15 cellular contexts compared by ENCODE assay signal in genomic region chr13:40535345-40535836, GRCh38.
DNase-seq lines count a peak whose midpoint lies in the region; ATAC-seq, FAIRE-seq and TF ChIP-seq lines count a peak whose summit lies in the region.
"Had no signal": no experiment of that assay in that cellular context is flagged by ENCODE, and none has a peak within 500 bp of the region (broad histone marks: within the 10 kb centered on the region; RNA-seq: fewer than 3 reads in every experiment).

No MANE protein-coding gene starts in this region.

- no peak overlapping the region for H2BK5ac ChIP-seq in H1 (ENCODE audit: low read depth, low read length)

- H3K18ac ChIP-seq in H1 (ENCODE audit: extremely low read depth, low read length), result no peak overlapping the region

- no peak for TF ChIP-seq EP300 in H1 (IDR thresholded peaks at IDR 0.05; ENCODE audit: borderline replicate concordance in 1 of 2, low read depth in 2 of 2, low read length in 2 of 2)

- H2BK12ac ChIP-seq in H1 (ENCODE audit: low read depth, low read length), result no peak overlapping the region

- H3K27ac ChIP-seq in H1 (ENCODE audit: low read depth, low read length) (no peak overlapping the region), pancreas (peak overlapping the region; percentile 57 to 87 (median 72)), skeletal muscle tissue (ENCODE audit: low read depth, low read length) (peak overlapping the region; percentile 44)
- H3K27ac ChIP-seq: C4-2B, KMS-11, Peyer's patch had no signal

- no peak overlapping the region for H3K14ac ChIP-seq in H1 (ENCODE audit: insufficient read length)

- H3K4me3 ChIP-seq in H7 (ENCODE audit: insufficient read depth, low read depth, low read length), result no peak overlapping the region
- no peak overlapping the region for H3K4me3 ChIP-seq in H1 (ENCODE audit: extremely low read depth in 1 of 4, insufficient read depth in 2 of 4, low read depth in 3 of 4, low read length in 4 of 4)
- H3K4me3 ChIP-seq in pancreas, result no peak overlapping the region
- H3K4me3 ChIP-seq in skeletal muscle tissue (ENCODE audit: low read length in 3 of 3), result peak overlapping the region; percentile 43 to 67 (median 59)
- H3K4me3 ChIP-seq: HAP-1, Peyer's patch had no signal

- H3K4me2 ChIP-seq in H1 (ENCODE audit: insufficient read depth in 1 of 2, low read depth in 2 of 2, low read length in 2 of 2), result no peak overlapping the region
- H3K4me2 ChIP-seq: KMS-11 had no signal

- peaks cover 3 to 6% (median 5%) of the 10 kb centered on the region in 4 experiments; a peak in 6 of 7 replicates for H3K4me1 ChIP-seq in H1 (replicated peaks in 1 of 4; ENCODE audit: control insufficient read depth in 3 of 4, insufficient read depth in 4 of 4, low read length in 3 of 4)
- H3K4me1 ChIP-seq in pancreas, result peaks cover 8 to 24% (median 21%) of the 10 kb centered on the region in 3 donors
- H3K4me1 ChIP-seq in skeletal muscle tissue (ENCODE audit: control insufficient read depth in 3 of 3, insufficient read depth in 3 of 3, low read length in 3 of 3), result peaks cover 2 to 12% (median 10%) of the 10 kb centered on the region in 3 donors
- H3K4me1 ChIP-seq: Peyer's patch had no signal

- no peak overlapping the region for H4K8ac ChIP-seq in H1 (ENCODE audit: extremely low read depth, insufficient read depth, low read length)

- no peak overlapping the region for H2AFZ ChIP-seq in H1 (ENCODE audit: low read length)

- H3K4ac ChIP-seq in H1 (replicated peaks; ENCODE audit: insufficient read length, low read depth, low read length), result no peak overlapping the region

- H3K27me3 ChIP-seq in H7 (ENCODE audit: control insufficient read depth, insufficient read depth, low read length) (no peaks in the 10 kb centered on the region), H1 (replicated peaks in 1 of 4; ENCODE audit: control insufficient read depth in 3 of 4, extremely low read depth in 1 of 4, insufficient read depth in 3 of 4, low read length in 3 of 4) (no peaks in the 10 kb centered on the region), pancreas (no peaks in the 10 kb centered on the region), skeletal muscle tissue (ENCODE audit: control insufficient read depth in 3 of 3, insufficient read depth in 3 of 3, low read length in 3 of 3) (no peaks in the 10 kb centered on the region)
- H3K27me3 ChIP-seq: Peyer's patch had no signal

- no peak overlapping the region for H2BK20ac ChIP-seq in H1 (ENCODE audit: low read length)

- TF ChIP-seq CTCF in H1 (IDR thresholded peaks at IDR 0.05; ENCODE audit: control extremely low read depth in 1 of 3, insufficient read depth in 1 of 3, low read depth in 1 of 3, low read length in 3 of 3), result no peak
- no peak for TF ChIP-seq CTCF in pancreas (IDR thresholded peaks at IDR 0.05)

- H2AK5ac ChIP-seq in H1 (ENCODE audit: low read depth, low read length), result no peak overlapping the region

- H4K20me1 ChIP-seq in H1 (replicated peaks in 1 of 2; ENCODE audit: control insufficient read depth in 1 of 2, insufficient read depth in 2 of 2, low read length in 2 of 2), result no peaks in the 10 kb centered on the region

- 98% methylated on average over 27 of the region's 27 CpGs; no CpG with 5 or more reads in 1 of the 2 experiments for WGBS in H1 (ENCODE audit: extremely low coverage in 1 of 2, insufficient coverage in 1 of 2, insufficient read length in 1 of 2, insufficient replicate concordance in 2 of 2, low coverage in 1 of 2, low lambda C conversion rate in 2 of 2, missing lambda C conversion rate in 1 of 2), 2 experiments
- WGBS in pancreas, 2 donors, result 52 to 56% methylated on average over 27 of the region's 27 CpGs

- no peak overlapping the region for H3K56ac ChIP-seq in H1 (replicated peaks; ENCODE audit: insufficient read length, low read depth, low read length)

- H3K9ac ChIP-seq in H1 (replicated peaks in 1 of 4; ENCODE audit: extremely low read depth in 1 of 4, low read depth in 3 of 4, low read length in 3 of 4) (no peak overlapping the region), skeletal muscle tissue (ENCODE audit: low read depth in 1 of 3, low read length in 3 of 3) (peak overlapping the region in 2 of 3 donors; percentile 53 to 68)
- H3K9ac ChIP-seq: KMS-11 had no signal

- intact Hi-C loops in pancreas (cut with DNase I), result no loop called here

- ATAC-seq in pancreas (peak; percentile 19 to 48 (median 26)), HG03108 (IDR thresholded peaks at IDR 0.05; ENCODE audit: unreplicated experiment) (no peak)

- no peak for TF ChIP-seq RAD21 in H1 (IDR thresholded peaks at IDR 0.05 in 1 of 2, conservative IDR thresholded peaks at IDR 0.05 in 1 of 2; ENCODE audit: low read depth in 2 of 2, low read length in 2 of 2)

- no peaks in the 10 kb centered on the region for H3K23me2 ChIP-seq in H1 (ENCODE audit: low read depth, low read length)

- no peak overlapping the region for H2BK120ac ChIP-seq in H1 (replicated peaks; ENCODE audit: low read depth, low read length)

- no peak overlapping the region for H3K23ac ChIP-seq in H1 (ENCODE audit: insufficient read length)

- DNase-seq in H7 (peak; percentile 32), H1 (ENCODE audit: low read depth in 1 of 2, low spot score in 2 of 2) (no peak), pancreas (peak in 4 of 6 donors; percentile 37 to 59 (median 48)), NOMO-1 treated with dmso at 0.1 percent for 144 hours (lab: John Stamatoyannopoulos, UW; ENCODE audit: unreplicated experiment) (no peak), amygdala (lab: John Stamatoyannopoulos, UW) (no peak)
- DNase-seq: DMS79 treated with DMSO at 0.1 percent for 48 hours, NCI-H1417 treated with DMSO at 0.1 percent for 48 hours, NCI-H187 treated with DMSO at 0.1 percent for 48 hours, NCI-H2227 treated with DMSO at 0.1 percent for 48 hours, Peyer's patch had no signal

- peak overlapping the region; percentile 81 for H4K91ac ChIP-seq in H1 (replicated peaks; ENCODE audit: insufficient read length, low read length)

- FAIRE-seq in H1 (lab: Jason Lieb, UNC), result no peak
- no peak for FAIRE-seq in pancreas (lab: Jason Lieb, UNC)

- POLR2A ChIA-PET in H1 (lab: Charles Lee; ENCODE audit: partially characterized antibody), result no interaction called here

- H3K36me3 ChIP-seq in H7 (replicated peaks; ENCODE audit: control insufficient read depth, insufficient read depth, low read length) (no peaks in the 10 kb centered on the region), H1 (ENCODE audit: control insufficient read depth in 2 of 4, insufficient read depth in 4 of 4, low read length in 3 of 4) (no peaks in the 10 kb centered on the region), pancreas (no peaks in the 10 kb centered on the region), skeletal muscle tissue (ENCODE audit: control insufficient read depth in 3 of 3, insufficient read depth in 3 of 3, low read length in 3 of 3) (no peaks in the 10 kb centered on the region)
- H3K36me3 ChIP-seq: HAP-1, Peyer's patch had no signal

- no peak overlapping the region for H4K5ac ChIP-seq in H1 (ENCODE audit: insufficient read length, low read depth, low read length)

- H2BK15ac ChIP-seq in H1 (ENCODE audit: low read length), result no peak overlapping the region

- no peaks in the 10 kb centered on the region for H3K79me2 ChIP-seq in H1 (ENCODE audit: control insufficient read depth in 1 of 2, insufficient read depth in 2 of 2, low read length in 2 of 2)

- no peaks in the 10 kb centered on the region for H3K9me3 ChIP-seq in H1 (ENCODE audit: insufficient read depth in 2 of 2, low read depth in 1 of 2, low read length in 1 of 2)
- no peaks in the 10 kb centered on the region for H3K9me3 ChIP-seq in pancreas
- no peaks in the 10 kb centered on the region for H3K9me3 ChIP-seq in skeletal muscle tissue (ENCODE audit: control insufficient read depth in 3 of 3, low read length in 3 of 3)
- H3K9me3 ChIP-seq: HAP-1, Peyer's patch had no signal

- no peaks in the 10 kb centered on the region for H3K79me1 ChIP-seq in H1 (ENCODE audit: low read depth, low read length)

- TF ChIP-seq POLR2A in H1 (IDR thresholded peaks at IDR 0.05; ENCODE audit: control extremely low read depth in 1 of 2, low read depth in 2 of 2, low read length in 2 of 2), result no peak

- CTCF ChIA-PET in H1 (lab: Charles Lee; ENCODE audit: partially characterized antibody), result interaction anchor here (0.9 to 2.0 kb wide), 2 partner anchors 29 to 466 kb away, joined by 3 to 4 read pairs; no protein-coding TSS in a partner anchor

TF ChIP-seq in H1, 55 proteins besides CTCF, POLR2A, EP300 and RAD21:
- TF ChIP-seq BACH1 (IDR thresholded peaks at IDR 0.05; ENCODE audit: low read length) (no peak), CBX8 (IDR thresholded peaks at IDR 0.05; ENCODE audit: borderline replicate concordance, low read depth, low read length) (no peak), FOSL1 (IDR thresholded peaks at IDR 0.05; ENCODE audit: insufficient read depth, low read depth, low read length) (no peak), POU5F1 (IDR thresholded peaks at IDR 0.05; ENCODE audit: low read depth, low read length) (no peak)

Comparison
In these comparisons a context has a peak if more than half of its experiments do, and no peak if none do; other contexts are left out.
1. DNase-seq: peak in H7 (single experiment) and pancreas (4 of 6); none in H1 (0 of 2), NOMO-1 treated with dmso at 0.1 percent for 144 hours (single experiment) and amygdala (0 of 56).
2. H3K4me3 ChIP-seq: peak in skeletal muscle tissue (3 of 3); none in H7 (single experiment), H1 (0 of 4) and pancreas (0 of 4).
3. H3K9ac ChIP-seq: peak in skeletal muscle tissue (2 of 3); none in H1 (0 of 4).